Comparison of ENCODE assay signal across 8 cellular contexts in the genomic region with DNA sequence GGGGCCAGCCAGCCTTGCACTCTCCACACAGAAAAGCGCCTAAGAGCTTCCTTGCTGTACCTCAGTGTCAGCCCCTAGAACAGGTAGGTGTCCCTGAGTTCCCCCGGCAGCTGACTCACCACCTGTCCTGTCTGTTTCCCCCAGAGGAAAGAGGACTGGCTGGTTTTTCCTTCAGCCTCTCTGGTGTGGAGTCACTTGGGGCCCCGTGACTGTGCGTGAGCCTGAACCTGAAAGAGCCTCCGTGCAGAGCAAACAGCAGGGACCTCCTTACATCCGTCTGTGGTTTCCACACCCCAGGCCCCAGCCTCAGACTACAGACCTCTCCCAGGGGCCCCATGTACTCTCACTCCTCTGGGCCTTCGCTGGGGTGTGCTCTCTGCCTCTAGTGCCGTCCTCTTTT.
DNase-seq lines count a peak whose midpoint lies in the region; ATAC-seq lines count a peak whose summit lies in the region.

No MANE protein-coding gene starts in this region.

- intact Hi-C loops in activated naive CD4-positive, alpha-beta T cell treated with anti-CD3 and anti-CD28 coated beads for 36 hours (cut with micrococcal nuclease): no loop called here

- H3K9me3 Mint-ChIP-seq in activated naive CD4-positive, alpha-beta T cell treated with anti-CD3 and anti-CD28 coated beads for 36 hours: no peaks in the 10 kb centered on the region

- peaks cover 9% of the 10 kb centered on the region for H3K27me3 Mint-ChIP-seq in activated naive CD4-positive, alpha-beta T cell treated with anti-CD3 and anti-CD28 coated beads for 36 hours (ENCODE audit: low read depth)

- DNase-seq in SIG-M5 treated with dmso at 0.1 percent for 504 hours (lab: John Stamatoyannopoulos, UW; ENCODE audit: unreplicated experiment) (peak; percentile 56), NCI-H2081 treated with DMSO at 0.1 percent for 48 hours (lab: John Stamatoyannopoulos, UW) (no peak), medulla oblongata (ENCODE audit: extremely low spot score) (no peak)
- DNase-seq in activated naive CD4-positive, alpha-beta T cell treated with anti-CD3 and anti-CD28 coated beads for 36 hours: peak; percentile 73
- DNase-seq in stimulated activated CD4-positive, alpha-beta T cell treated with anti-CD3 and anti-CD28 coated beads, Interleukin-2, amount 100 ng/mL, for 4 hours (ENCODE audit: low read depth): peak; percentile 13

- H3K4me1 Mint-ChIP-seq in activated naive CD4-positive, alpha-beta T cell treated with anti-CD3 and anti-CD28 coated beads for 36 hours (ENCODE audit: low read depth): peaks cover 14% of the 10 kb centered on the region

- H3K27ac Mint-ChIP-seq in activated naive CD4-positive, alpha-beta T cell treated with anti-CD3 and anti-CD28 coated beads for 36 hours: no peak overlapping the region

- H3K36me3 Mint-ChIP-seq in activated naive CD4-positive, alpha-beta T cell treated with anti-CD3 and anti-CD28 coated beads for 36 hours (ENCODE audit: low read depth): no peaks in the 10 kb centered on the region

- ATAC-seq in GM18868 (IDR thresholded peaks at IDR 0.05; ENCODE audit: unreplicated experiment) (peak; percentile 81), HG02759 (IDR thresholded peaks at IDR 0.05; ENCODE audit: unreplicated experiment) (no peak), HG03025 (IDR thresholded peaks at IDR 0.05; ENCODE audit: low FRiP score, unreplicated experiment) (no peak)

- H3K4me3 Mint-ChIP-seq in activated naive CD4-positive, alpha-beta T cell treated with anti-CD3 and anti-CD28 coated beads for 36 hours: no peak overlapping the region

- CTCF ChIA-PET in activated naive CD4-positive, alpha-beta T cell treated with anti-CD3 and anti-CD28 coated beads for 36 hours (lab: Charles Lee): no interaction called here

Comparison
In these comparisons a context has a peak if more than half of its experiments do, and no peak if none do; other contexts are left out.
1. DNase-seq: peak in SIG-M5 treated with dmso at 0.1 percent for 504 hours (single experiment), activated naive CD4-positive, alpha-beta T cell treated with anti-CD3 and anti-CD28 coated beads for 36 hours (single experiment) and stimulated activated CD4-positive, alpha-beta T cell treated with anti-CD3 and anti-CD28 coated beads, Interleukin-2, amount 100 ng/mL, for 4 hours (single experiment); none in NCI-H2081 treated with DMSO at 0.1 percent for 48 hours (single experiment) and medulla oblongata (single experiment).